In genomic region chr2:69894737-69895136, GRCh38 we compare ENCODE assay signal across 8 cellular contexts. TPM values are rescaled to one million over a fixed set of nuclear protein-coding genes. Genes with fewer than 3 reads are reported as not detected.
A peak's percentile ranks its signal among the peaks of the same experiment; 100 is the strongest.
DNase-seq lines count a peak whose midpoint lies in the region; ATAC-seq, FAIRE-seq and TF ChIP-seq lines count a peak whose summit lies in the region.
"Not testable (repeated sequence)": the region's sequence is repeated elsewhere in the genome, so short reads cannot be mapped to it uniquely, and the experiment has no call there.

No MANE protein-coding gene starts in this region.

- H3K9me3 ChIP-seq in GM12878 (replicated peaks; ENCODE audit: control insufficient read depth, insufficient read depth, low read length); esophagus squamous epithelium; HepG2 (ENCODE audit: low read length); osteoblast (ENCODE audit: low read depth, low read length); thymus (ENCODE audit: control insufficient read depth): not testable (repeated sequence)

- H3K9me3 Mint-ChIP-seq in CD14-positive monocyte: not testable (repeated sequence)

- TF ChIP-seq EP300 in GM12878 (IDR thresholded peaks at IDR 0.05; ENCODE audit: borderline replicate concordance in 1 of 2, control insufficient read depth in 1 of 2, low read depth in 2 of 2, low read length in 2 of 2); HepG2 (IDR thresholded peaks at IDR 0.05; ENCODE audit: low read depth in 2 of 2, low read length in 2 of 2); HepG2 (CRISPR knock-in tag; IDR thresholded peaks at IDR 0.05; ENCODE audit: borderline replicate concordance): not testable (repeated sequence)

- H3K4me3 ChIP-seq in Jurkat, Clone E6-1 (ENCODE audit: low read length): peak overlapping the region; percentile 73
- H3K4me3 ChIP-seq in WI38 (ENCODE audit: low read depth, low read length) (peak overlapping the region; percentile 68), GM12878 (peak overlapping the region; percentile 89), esophagus squamous epithelium (peak overlapping the region; percentile 59 to 88 (median 78)), HepG2 (replicated peaks in 1 of 3; ENCODE audit: insufficient read depth in 1 of 3, low read depth in 2 of 3, low read length in 3 of 3) (peak overlapping the region; percentile 85 to 97 (median 90)), osteoblast (ENCODE audit: insufficient read depth, low read length) (peak overlapping the region; percentile 96), thymus (ENCODE audit: low read length) (peak overlapping the region; percentile 94)

- H3K79me2 ChIP-seq in GM12878 (ENCODE audit: control insufficient read depth, insufficient read depth, low read length) (peaks cover 22% of the 10 kb centered on the region), HepG2 (ENCODE audit: insufficient read depth, low read length) (peaks cover 36% of the 10 kb centered on the region), osteoblast (ENCODE audit: insufficient read depth, low read length) (peaks cover 52% of the 10 kb centered on the region)

- not testable (repeated sequence) for TF ChIP-seq CTCF in CD14-positive monocyte (IDR thresholded peaks at IDR 0.05); WI38 (IDR thresholded peaks at IDR 0.05; ENCODE audit: low read depth, low read length); GM12878 (IDR thresholded peaks at IDR 0.05 in 2 of 3, conservative IDR thresholded peaks at IDR 0.05 in 1 of 3; ENCODE audit: control insufficient read depth in 2 of 3, extremely low read depth in 1 of 3, insufficient read depth in 1 of 3, low read depth in 3 of 3, low read length in 3 of 3); esophagus squamous epithelium (IDR thresholded peaks at IDR 0.05); HepG2 (CRISPR knock-in tag; IDR thresholded peaks at IDR 0.05); osteoblast (IDR thresholded peaks at IDR 0.05; ENCODE audit: extremely low read depth, low read depth, low read length)

- RAD21 ChIA-PET in GM12878 (lab: Charles Lee; ENCODE audit: unreplicated experiment): interaction anchor here (0.7 to 3.9 kb wide), 9 partner anchors 15 to 399 kb away, joined by 3 to 32 read pairs (median 3); partner anchors contain the start of gene SNRPG

- not testable (repeated sequence) for H3K4me1 ChIP-seq in GM12878 (ENCODE audit: control insufficient read depth, insufficient read depth, low read length)
- H3K4me1 ChIP-seq in esophagus squamous epithelium: peaks cover 9 to 32% (median 10%) of the 10 kb centered on the region in 3 donors
- H3K4me1 ChIP-seq in HepG2 (ENCODE audit: insufficient read depth, low read length): peaks cover 24% of the 10 kb centered on the region
- peaks cover 13% of the 10 kb centered on the region for H3K4me1 ChIP-seq in osteoblast (ENCODE audit: insufficient read depth, low read length)
- H3K4me1 ChIP-seq in thymus (ENCODE audit: control insufficient read depth, insufficient read depth, low read length): peaks cover 14% of the 10 kb centered on the region

- H3K4me3 Mint-ChIP-seq in CD14-positive monocyte: peak overlapping the region; percentile 99 to 100

- DNase-seq in CD14-positive monocyte (ENCODE audit: low spot score); Jurkat, Clone E6-1 (ENCODE audit: low read depth, low spot score); GM12878 (ENCODE audit: low read depth, low spot score); esophagus squamous epithelium (lab: John Stamatoyannopoulos, UW); HepG2 (ENCODE audit: low spot score); osteoblast (ENCODE audit: insufficient read length, low spot score, missing footprints): not testable (repeated sequence)

- H3K27ac ChIP-seq in GM12878 (ENCODE audit: control insufficient read depth, insufficient read depth) (peak overlapping the region; percentile 85), esophagus squamous epithelium (peak overlapping the region in 3 of 4 donors; percentile 85 to 94 (median 93)), osteoblast (ENCODE audit: low read depth, low read length) (peak overlapping the region; percentile 93)
- H3K27ac ChIP-seq in HepG2 (ENCODE audit: extremely low read length, insufficient read depth, low read length); thymus (ENCODE audit: low read depth): not testable (repeated sequence)

- not testable (repeated sequence) for TF ChIP-seq RAD21 in GM12878 (IDR thresholded peaks at IDR 0.05; ENCODE audit: insufficient read depth, low read depth, low read length); HepG2 (CRISPR knock-in tag; IDR thresholded peaks at IDR 0.05)

- SMC1A ChIA-PET in GM12878 (lab: Charles Lee; ENCODE audit: uncharacterized antibody, unreplicated experiment): interaction anchor here (0.6 to 4.5 kb wide), 9 partner anchors 9 to 287 kb away, joined by 3 to 34 read pairs (median 3); partner anchors contain the start of gene MXD1

- POLR2A ChIA-PET in GM12878 (lab: Charles Lee): interaction anchor here (0.5 to 2.5 kb wide), 6 partner anchors 19 to 296 kb away, joined by 3 to 10 read pairs (median 4); partner anchors contain the start of genes C2orf42 and MXD1
- POLR2A ChIA-PET in HepG2 (lab: Yijun Ruan, JAX): interaction anchor here (0.7 to 3.6 kb wide), 3 partner anchors 19 to 248 kb away, joined by 3 to 37 read pairs (median 3); partner anchors contain the start of gene MXD1

- 32% methylated on average over 23 of the region's 23 CpGs for WGBS in GM12878 (ENCODE audit: insufficient coverage, insufficient replicate concordance, low lambda C conversion rate, missing lambda C conversion rate)
- 33 to 34% methylated on average over 16 to 22 of the region's 23 CpGs for WGBS in esophagus squamous epithelium, 2 donors
- 62% methylated on average over 23 of the region's 23 CpGs for WGBS in HepG2 (ENCODE audit: low lambda C conversion rate)
- 61% methylated on average over 23 of the region's 23 CpGs for WGBS in thymus

- peak overlapping the region; percentile 65 for H3K4me2 ChIP-seq in GM12878 (ENCODE audit: control insufficient read depth, insufficient read depth)
- H3K4me2 ChIP-seq in HepG2 (ENCODE audit: low read depth, low read length): peak overlapping the region; percentile 89
- H3K4me2 ChIP-seq in osteoblast (ENCODE audit: insufficient read depth, low read length): peak overlapping the region; percentile 92

- H3K4me1 Mint-ChIP-seq in CD14-positive monocyte: peaks cover 23% of the 10 kb centered on the region

- H3K9ac ChIP-seq in GM12878 (ENCODE audit: control insufficient read depth, insufficient read depth, low read length) (peak overlapping the region; percentile 81), HepG2 (ENCODE audit: insufficient read depth, low read depth, low read length) (peak overlapping the region; percentile 90)

- in situ Hi-C loops in GM12878 (cut with MboI): loop anchor here (10.0 kb wide), 1 partner anchor 170 kb away; no protein-coding TSS in a partner anchor
- in situ Hi-C loops in HepG2 (cut with HindIII; ENCODE audit: extremely low pct_ligation_motif_present, low pct_unique_long_range_greater_than_20kb): not testable (repeated sequence)

- not testable (repeated sequence) for H3K36me3 ChIP-seq in GM12878 (ENCODE audit: control insufficient read depth in 2 of 2, insufficient read depth in 2 of 2, low read length in 1 of 2)
- H3K36me3 ChIP-seq in esophagus squamous epithelium (peaks cover 0 to 45% (median 20%) of the 10 kb centered on the region in 3 donors), HepG2 (replicated peaks in 1 of 2; ENCODE audit: control insufficient read depth in 1 of 2, insufficient read depth in 2 of 2, low read length in 2 of 2) (peaks cover 7 to 32% of the 10 kb centered on the region in 2 experiments; a peak in 3 of 5 replicates), osteoblast (ENCODE audit: insufficient read depth, low read length) (peaks cover 36% of the 10 kb centered on the region), thymus (ENCODE audit: control insufficient read depth, insufficient read depth) (peaks cover 25% of the 10 kb centered on the region)

- not testable (repeated sequence) for H3K27me3 ChIP-seq in GM12878 (replicated peaks in 1 of 2; ENCODE audit: control insufficient read depth in 2 of 2, insufficient read depth in 2 of 2, low read length in 1 of 2); esophagus squamous epithelium; HepG2 (ENCODE audit: control insufficient read depth in 1 of 2, insufficient read depth in 2 of 2, low read length in 2 of 2); osteoblast (ENCODE audit: insufficient read depth, low read length); thymus (ENCODE audit: control insufficient read depth, insufficient read depth)

- ATAC-seq in GM12878: peak; percentile 39
- not testable (repeated sequence) for ATAC-seq in HepG2

- not testable (repeated sequence) for BruUV-seq in GM12878 (replicated peaks; lab: Mats Ljungman, UMichigan); HepG2 (replicated peaks; lab: Mats Ljungman, UMichigan)

- not testable (repeated sequence) for H3K27me3 Mint-ChIP-seq in CD14-positive monocyte (ENCODE audit: low read depth in 3 of 3)

- H3K36me3 Mint-ChIP-seq in CD14-positive monocyte: peaks cover 35 to 45% of the 10 kb centered on the region in 2 donors

- H3K27ac Mint-ChIP-seq in CD14-positive monocyte: peak overlapping the region in 4 of 7 donors; percentile 38 to 98 (median 69)

- not testable (repeated sequence) for FAIRE-seq in GM12878 (lab: Jason Lieb, UNC); HepG2 (lab: Jason Lieb, UNC)

- not testable (repeated sequence) for H2AFZ ChIP-seq in GM12878 (ENCODE audit: control insufficient read depth, low read depth, low read length); HepG2 (ENCODE audit: low read length)
- H2AFZ ChIP-seq in osteoblast (ENCODE audit: low read length): peak overlapping the region; percentile 25

- TF ChIP-seq POLR2A in GM12878 (IDR thresholded peaks at IDR 0.05; ENCODE audit: low read depth, low read length); esophagus squamous epithelium (IDR thresholded peaks at IDR 0.05); HepG2 (IDR thresholded peaks at IDR 0.05; ENCODE audit: insufficient read depth in 1 of 2, low read depth in 2 of 2, low read length in 2 of 2): not testable (repeated sequence)

- intact Hi-C loops in CD14-positive monocyte (cut with micrococcal nuclease); GM12878 (cut with micrococcal nuclease; ENCODE audit: unreplicated experiment); esophagus squamous epithelium (cut with DNase I): not testable (repeated sequence)
- intact Hi-C loops in HepG2 (cut with micrococcal nuclease; ENCODE audit: unreplicated experiment): loop anchor here (5.0 kb wide), 1 partner anchor 172 kb away; no protein-coding TSS in a partner anchor

- H4K20me1 ChIP-seq in GM12878 (ENCODE audit: control insufficient read depth, insufficient read depth); HepG2 (ENCODE audit: insufficient read depth, low read length); osteoblast (ENCODE audit: insufficient read depth, low read length): not testable (repeated sequence)

- CTCF ChIA-PET in GM12878 (lab: Yijun Ruan, JAX): interaction anchor here (0.7 to 4.9 kb wide), 4 partner anchors 16 to 296 kb away, joined by 3 to 34 read pairs (median 4); partner anchors contain the start of genes C2orf42 and MXD1
- CTCF ChIA-PET in HepG2 (lab: Yijun Ruan, JAX; ENCODE audit: low intra/inter-chr PET ratio, low total read pairs): not testable (repeated sequence)

RNA-seq across cellular contexts. Expression of gene SNRNP27, which starts 1.0 kb away (rescaled TPM):
- 10 to 100 TPM; 47.4 to 54.8 TPM for polyA plus RNA-seq in CD14-positive monocyte
- polyA plus RNA-seq in Jurkat, Clone E6-1 (2012; ENCODE audit: insufficient read depth, insufficient read length): 77.6 TPM
- total RNA-seq in GM12878 (2013; cell fraction: nucleolus; rRNA removed): 34.6 and 37.5 TPM in 2 replicates
- 33.2 and 41.0 TPM in 2 replicates for total RNA-seq in GM12878 (2014; rRNA removed)
- total RNA-seq in GM12878 (2014; rRNA removed; fragmentation: Illumina TruSeq; extraction: Trizol): 49.8 and 52.7 TPM in 2 replicates
- 35.6 and 37.4 TPM in 2 replicates for total RNA-seq in GM12878 (2021)
- polyA plus RNA-seq in GM12878 (2011; ENCODE audit: low read depth): 6.9 TPM
- polyA plus RNA-seq in GM12878 (2011; rRNA removed): 52.1 and 88.6 TPM in 2 replicates
- polyA plus RNA-seq in GM12878 (2011; cell fraction: cytosol; rRNA removed): 22.6 and 23.0 TPM in 2 replicates
- polyA plus RNA-seq in GM12878 (2011; cell fraction: nucleus; rRNA removed): 27.8 and 30.8 TPM in 2 replicates
- polyA plus RNA-seq in GM12878 (2012): 29.5 and 36.5 TPM in 2 replicates
- 49.2 and 66.8 TPM in 2 replicates for polyA plus RNA-seq in GM12878 (2014; fragmentation: Illumina TruSeq; extraction: Trizol)
- 10 to 100 TPM; 30.6 to 30.9 TPM for polyA plus RNA-seq in GM12878 (2014; fragmentation: Nextera tagmentation; extraction: Ambion mirVana)
- 34.5 and 46.3 TPM in 2 replicates for polyA plus RNA-seq in GM12878 (2014; rRNA removed)
- polyA plus RNA-seq in GM12878 (2016; fragmentation: Nextera tagmentation; extraction: Ambion mirVana): 10 to 100 TPM; 77.6 to 89.5 TPM
- polyA minus RNA-seq in GM12878 (2011; rRNA and poly(A)+ RNA removed): 4.3 and 6.6 TPM in 2 replicates
- polyA minus RNA-seq in GM12878 (2011; cell fraction: cytosol; rRNA and poly(A)+ RNA removed): 5.9 and 7.2 TPM in 2 replicates
- polyA minus RNA-seq in GM12878 (2011; cell fraction: nucleus; rRNA and poly(A)+ RNA removed): 4.8 and 6.1 TPM in 2 replicates
- 10 to 100 TPM; 30.6 to 46.9 (median 37.5) TPM for total RNA-seq in esophagus squamous epithelium
- 54.6 and 80.8 TPM in 2 replicates for total RNA-seq in HepG2 (2016; rRNA removed; fragmentation: Illumina TruSeq; extraction: Trizol)
- total RNA-seq in HepG2 (2016; cell fraction: cytosol; rRNA removed; fragmentation: Illumina TruSeq; extraction: Trizol; ENCODE audit: low read depth): 13.0 and 15.2 TPM in 2 replicates
- 59.4 and 85.2 TPM in 2 replicates for total RNA-seq in HepG2 (2016; cell fraction: insoluble cytoplasmic fraction; rRNA removed; fragmentation: Illumina TruSeq; extraction: Trizol)
- 21.7 and 25.5 TPM in 2 replicates for total RNA-seq in HepG2 (2016; cell fraction: membrane; rRNA removed; fragmentation: Illumina TruSeq; extraction: Trizol)
- total RNA-seq in HepG2 (2016; cell fraction: nucleus; rRNA removed; fragmentation: Illumina TruSeq; extraction: Trizol): 45.4 and 52.3 TPM in 2 replicates
- polyA plus RNA-seq in HepG2 (2011; rRNA removed): 36.4 and 49.8 TPM in 2 replicates
- 26.3 and 29.3 TPM in 2 replicates for polyA plus RNA-seq in HepG2 (2011; cell fraction: cytosol; rRNA removed)
- 27.6 and 33.0 TPM in 2 replicates for polyA plus RNA-seq in HepG2 (2011; cell fraction: nucleus; rRNA removed)
- polyA plus RNA-seq in HepG2 (2012): 40.3 and 60.6 TPM in 2 replicates
- polyA plus RNA-seq in HepG2 (2016; cell fraction: cytosol; fragmentation: Illumina TruSeq; extraction: Trizol; ENCODE audit: low read depth): 9.1 and 11.0 TPM in 2 replicates
- 115 and 135 TPM in 2 replicates for polyA plus RNA-seq in HepG2 (2016; cell fraction: insoluble cytoplasmic fraction; fragmentation: Illumina TruSeq; extraction: Trizol; ENCODE audit: low read depth)
- polyA plus RNA-seq in HepG2 (2016; cell fraction: membrane; fragmentation: Illumina TruSeq; extraction: Trizol; ENCODE audit: low read depth): 21.0 and 25.0 TPM in 2 replicates
- 62.9 and 71.3 TPM in 2 replicates for polyA plus RNA-seq in HepG2 (2016; cell fraction: nucleus; fragmentation: Illumina TruSeq; extraction: Trizol; ENCODE audit: insufficient read depth, low read depth)
- polyA minus RNA-seq in HepG2 (2011; rRNA and poly(A)+ RNA removed; ENCODE audit: low replicate concordance): 4.8 and 7.2 TPM in 2 replicates
- polyA minus RNA-seq in HepG2 (2011; cell fraction: cytosol; rRNA and poly(A)+ RNA removed): 23.3 and 24.0 TPM in 2 replicates
- polyA minus RNA-seq in HepG2 (2011; cell fraction: nucleus; rRNA and poly(A)+ RNA removed): 32.4 and 45.5 TPM in 2 replicates
- total RNA-seq in osteoblast: 35.1 and 38.6 TPM in 2 replicates
- 64.3 TPM for polyA plus RNA-seq in thymus

RNA-seq across cellular contexts. Expression of gene MXD1, which starts 20.2 kb away (rescaled TPM):
- polyA plus RNA-seq in CD14-positive monocyte (100 to 1,000 TPM in 1 of 2 donors, 10 to 100 TPM in 1; 83.1 to 112 TPM), GM12878 (2011; rRNA removed) (9.9 and 10.2 TPM in 2 replicates), GM12878 (2014; fragmentation: Illumina TruSeq; extraction: Trizol) (3.2 and 3.4 TPM in 2 replicates), GM12878 (2014; fragmentation: Nextera tagmentation; extraction: Ambion mirVana) (1 to 10 TPM; 2.5 to 2.7 TPM), GM12878 (2014; rRNA removed) (2.6 and 3.0 TPM in 2 replicates), GM12878 (2016; fragmentation: Nextera tagmentation; extraction: Ambion mirVana) (1 to 10 TPM; 4.5 to 5.5 TPM), HepG2 (2011; rRNA removed) (12.0 and 14.9 TPM in 2 replicates), thymus (12.8 TPM)
- 1.5 TPM for polyA plus RNA-seq in Jurkat, Clone E6-1 (2012; ENCODE audit: insufficient read depth, insufficient read length)
- 11.5 and 13.8 TPM in 2 replicates for total RNA-seq in GM12878 (2013; cell fraction: nucleolus; rRNA removed)
- total RNA-seq in GM12878 (2014; rRNA removed) (2.7 and 3.4 TPM in 2 replicates), GM12878 (2014; rRNA removed; fragmentation: Illumina TruSeq; extraction: Trizol) (1.8 and 2.2 TPM in 2 replicates), GM12878 (2021) (5.3 and 5.5 TPM in 2 replicates), esophagus squamous epithelium (100 to 1,000 TPM in 1 of 4 donors, 10 to 100 TPM in 3; 38.5 to 121 (median 83.2) TPM), HepG2 (2016; rRNA removed; fragmentation: Illumina TruSeq; extraction: Trizol) (6.4 and 7.7 TPM in 2 replicates), osteoblast (13.8 and 14.5 TPM in 2 replicates)
- 3.0 TPM for polyA plus RNA-seq in GM12878 (2011; ENCODE audit: low read depth)
- 3.3 and 4.7 TPM in 2 replicates for polyA plus RNA-seq in GM12878 (2011; cell fraction: cytosol; rRNA removed)
- polyA plus RNA-seq in GM12878 (2011; cell fraction: nucleus; rRNA removed): 5.6 and 11.5 TPM in 2 replicates
- 5.3 and 5.5 TPM in 2 replicates for polyA plus RNA-seq in GM12878 (2012)
- 4.0 and 4.3 TPM in 2 replicates for polyA minus RNA-seq in GM12878 (2011; rRNA and poly(A)+ RNA removed)
- 4.0 and 4.8 TPM in 2 replicates for polyA minus RNA-seq in GM12878 (2011; cell fraction: cytosol; rRNA and poly(A)+ RNA removed)
- polyA minus RNA-seq in GM12878 (2011; cell fraction: nucleus; rRNA and poly(A)+ RNA removed): 3.4 and 4.5 TPM in 2 replicates
- total RNA-seq in HepG2 (2016; cell fraction: cytosol; rRNA removed; fragmentation: Illumina TruSeq; extraction: Trizol; ENCODE audit: low read depth): 0.61 and 2.0 TPM in 2 replicates
- total RNA-seq in HepG2 (2016; cell fraction: insoluble cytoplasmic fraction; rRNA removed; fragmentation: Illumina TruSeq; extraction: Trizol): 6.1 and 7.8 TPM in 2 replicates
- 3.1 and 3.6 TPM in 2 replicates for total RNA-seq in HepG2 (2016; cell fraction: membrane; rRNA removed; fragmentation: Illumina TruSeq; extraction: Trizol)
- total RNA-seq in HepG2 (2016; cell fraction: nucleus; rRNA removed; fragmentation: Illumina TruSeq; extraction: Trizol): 11.9 and 13.4 TPM in 2 replicates
- 5.2 and 7.3 TPM in 2 replicates for polyA plus RNA-seq in HepG2 (2011; cell fraction: cytosol; rRNA removed)
- polyA plus RNA-seq in HepG2 (2011; cell fraction: nucleus; rRNA removed): 15.4 and 18.9 TPM in 2 replicates
- 6.1 and 8.3 TPM in 2 replicates for polyA plus RNA-seq in HepG2 (2012)
- polyA plus RNA-seq in HepG2 (2016; cell fraction: cytosol; fragmentation: Illumina TruSeq; extraction: Trizol; ENCODE audit: low read depth): 0.19 and 0.38 TPM in 2 replicates
- 5.4 and 6.9 TPM in 2 replicates for polyA plus RNA-seq in HepG2 (2016; cell fraction: insoluble cytoplasmic fraction; fragmentation: Illumina TruSeq; extraction: Trizol; ENCODE audit: low read depth)
- polyA plus RNA-seq in HepG2 (2016; cell fraction: membrane; fragmentation: Illumina TruSeq; extraction: Trizol; ENCODE audit: low read depth): 1.2 and 1.5 TPM in 2 replicates
- polyA plus RNA-seq in HepG2 (2016; cell fraction: nucleus; fragmentation: Illumina TruSeq; extraction: Trizol; ENCODE audit: insufficient read depth, low read depth): 14.2 and 17.0 TPM in 2 replicates
- polyA minus RNA-seq in HepG2 (2011; rRNA and poly(A)+ RNA removed; ENCODE audit: low replicate concordance): 5.8 and 5.9 TPM in 2 replicates
- polyA minus RNA-seq in HepG2 (2011; cell fraction: cytosol; rRNA and poly(A)+ RNA removed): 7.4 and 8.8 TPM in 2 replicates
- 22.0 and 25.4 TPM in 2 replicates for polyA minus RNA-seq in HepG2 (2011; cell fraction: nucleus; rRNA and poly(A)+ RNA removed)
